In the genomic region with DNA sequence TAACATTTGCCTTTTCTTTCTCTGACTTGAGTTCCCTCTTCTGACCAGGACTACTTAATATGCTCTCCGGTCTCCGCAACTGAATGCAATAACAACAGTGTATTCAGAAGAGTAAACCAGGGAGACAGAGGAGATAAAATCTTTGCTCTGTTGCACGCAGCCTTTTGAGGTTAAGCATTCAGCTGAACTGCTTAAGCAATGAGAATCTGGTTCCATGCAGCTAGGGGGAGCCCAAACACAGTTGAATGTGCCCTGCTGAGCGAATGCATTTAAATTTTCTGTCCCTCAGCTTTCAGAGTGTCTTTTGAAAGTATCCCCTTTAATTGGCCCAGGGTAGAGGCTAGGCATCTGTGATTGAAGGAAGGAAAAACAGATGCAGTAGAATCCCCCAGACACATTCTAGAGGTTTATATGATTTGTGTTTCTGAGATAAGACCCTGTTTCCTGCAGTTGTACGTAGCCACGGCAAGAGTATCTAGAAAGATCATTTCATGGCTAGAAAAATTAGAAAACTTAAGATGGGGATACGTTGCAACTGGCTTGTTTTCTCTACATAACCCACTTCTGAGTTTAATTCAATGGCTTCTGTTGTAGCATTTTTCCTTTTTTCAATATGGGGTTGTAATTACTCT, we compare ENCODE assay signal across 8 cellular contexts.
A peak's percentile ranks its signal among the peaks of the same experiment; 100 is the strongest.
DNase-seq lines count a peak whose midpoint lies in the region; ATAC-seq lines count a peak whose summit lies in the region.

No MANE protein-coding gene starts in this region.

- POLR2A ChIA-PET in CD8-positive, alpha-beta memory T cell (lab: Charles Lee), result no interaction called here

- H3K9me3 Mint-ChIP-seq in activated T-helper 17 cell treated with anti-CD3 and anti-CD28 coated beads, Interleukin-2, amount 50 U/mL, for 72 hours, result no peaks in the 10 kb centered on the region
- H3K9me3 Mint-ChIP-seq in CD8-positive, alpha-beta memory T cell, result peaks cover 0 to 7% (median 5%) of the 10 kb centered on the region in 5 donors

- peaks cover 9% of the 10 kb centered on the region for H3K27me3 Mint-ChIP-seq in activated T-helper 17 cell treated with anti-CD3 and anti-CD28 coated beads, Interleukin-2, amount 50 U/mL, for 72 hours
- no peaks in the 10 kb centered on the region for H3K27me3 Mint-ChIP-seq in CD8-positive, alpha-beta memory T cell

- CTCF ChIA-PET in CD8-positive, alpha-beta memory T cell (lab: Charles Lee), result no interaction called here

- no peaks in the 10 kb centered on the region for H3K9me3 ChIP-seq in CD8-positive, alpha-beta memory T cell (ENCODE audit: low read length)

- no peaks in the 10 kb centered on the region for H3K36me3 Mint-ChIP-seq in activated T-helper 17 cell treated with anti-CD3 and anti-CD28 coated beads, Interleukin-2, amount 50 U/mL, for 72 hours (ENCODE audit: low read depth)
- H3K36me3 Mint-ChIP-seq in CD8-positive, alpha-beta memory T cell, result no peaks in the 10 kb centered on the region

- H3K27ac ChIP-seq in CD8-positive, alpha-beta memory T cell (ENCODE audit: low read depth, low read length), result no peak overlapping the region

- H3K4me1 Mint-ChIP-seq in activated T-helper 17 cell treated with anti-CD3 and anti-CD28 coated beads, Interleukin-2, amount 50 U/mL, for 72 hours, result no peaks in the 10 kb centered on the region
- H3K4me1 Mint-ChIP-seq in CD8-positive, alpha-beta memory T cell, result no peaks in the 10 kb centered on the region

- no peaks in the 10 kb centered on the region for H3K27me3 ChIP-seq in CD8-positive, alpha-beta memory T cell (ENCODE audit: insufficient read depth, low read length, poor library complexity, severe bottlenecking)

- no peaks in the 10 kb centered on the region for H3K4me1 ChIP-seq in CD8-positive, alpha-beta memory T cell (ENCODE audit: insufficient read depth, low read length)

- no peak overlapping the region for H3K4me3 Mint-ChIP-seq in activated T-helper 17 cell treated with anti-CD3 and anti-CD28 coated beads, Interleukin-2, amount 50 U/mL, for 72 hours
- no peak overlapping the region for H3K4me3 Mint-ChIP-seq in CD8-positive, alpha-beta memory T cell

- no peak overlapping the region for H3K4me3 ChIP-seq in CD8-positive, alpha-beta memory T cell (ENCODE audit: low read length)

- DNase-seq in DMS53 (lab: John Stamatoyannopoulos, UW) (peak; percentile 74), NCI-H446 (lab: John Stamatoyannopoulos, UW) (peak; percentile 80 to 85), Right ventricle myocardium superior (peak; percentile 50), posterior cingulate gyrus (peak; percentile 42 to 95 (median 79))
- DNase-seq in CD8-positive, alpha-beta memory T cell, result no peak

- H3K27ac Mint-ChIP-seq in activated T-helper 17 cell treated with anti-CD3 and anti-CD28 coated beads, Interleukin-2, amount 50 U/mL, for 72 hours, result no peak overlapping the region
- no peak overlapping the region for H3K27ac Mint-ChIP-seq in CD8-positive, alpha-beta memory T cell

- peak; percentile 60 for ATAC-seq in GM19324 (IDR thresholded peaks at IDR 0.05; ENCODE audit: low FRiP score, unreplicated experiment)
- peak; percentile 79 for ATAC-seq in HG03354 (IDR thresholded peaks at IDR 0.05; ENCODE audit: poor library complexity, severe bottlenecking, unreplicated experiment)
- peak; percentile 37 for ATAC-seq in activated T-helper 17 cell treated with anti-CD3 and anti-CD28 coated beads, Interleukin-2, amount 50 U/mL, for 72 hours (replicated peaks)
- peak; percentile 92 for ATAC-seq in Right ventricle myocardium superior (ENCODE audit: poor library complexity)

- intact Hi-C loops in Right ventricle myocardium superior (cut with DNase I), result no loop called here
- intact Hi-C loops in posterior cingulate gyrus (cut with DNase I), result loop anchor here (2.0 to 10.0 kb wide), 5 partner anchors 38 to 978 kb away; no protein-coding TSS in a partner anchor

- no peaks in the 10 kb centered on the region for H3K36me3 ChIP-seq in CD8-positive, alpha-beta memory T cell (ENCODE audit: insufficient read depth, low read length)

Comparison
In these comparisons a context has a peak if more than half of its experiments do, and no peak if none do; other contexts are left out.
1. DNase-seq: peak in DMS53 (single experiment), NCI-H446 (2 of 2), Right ventricle myocardium superior (single experiment) and posterior cingulate gyrus (10 of 10); none in CD8-positive, alpha-beta memory T cell (0 of 5).
2. ATAC-seq: peak in every context shown above with its lines; median percentile 92 in Right ventricle myocardium superior; 79 in HG03354; 60 in GM19324; 37 in activated T-helper 17 cell treated with anti-CD3 and anti-CD28 coated beads, Interleukin-2, amount 50 U/mL, for 72 hours.